1 cellular context compared by ENCODE assay signal in genomic region chr17:45172541-45173286, GRCh38.
TF ChIP-seq lines count a peak whose summit lies in the region.

No MANE protein-coding gene starts in this region.

TF ChIP-seq in HepG2, 621 proteins besides CTCF, POLR2A, EP300 and RAD21 (continued from another document and continues in another):
- TF ChIP-seq ZNF142 (CRISPR knock-in tag; IDR thresholded peaks at IDR 0.05) (no peak), POLR2AphosphoS5 (IDR thresholded peaks at IDR 0.05; ENCODE audit: low read depth, low read length) (peak; percentile 73), ZNF766 (CRISPR knock-in tag; IDR thresholded peaks at IDR 0.05; ENCODE audit: borderline replicate concordance) (0 out of 2 replicates have a peak, but pooled peaks have one; percentile 29), PATZ1 (CRISPR knock-in tag; IDR thresholded peaks at IDR 0.05) (peak; percentile 99), TOE1 (CRISPR knock-in tag; IDR thresholded peaks at IDR 0.05) (no peak), ZNF563 (CRISPR knock-in tag; IDR thresholded peaks at IDR 0.05) (0 out of 2 replicates have a peak, but pooled peaks have one; percentile 65), GABPB1 (CRISPR knock-in tag; IDR thresholded peaks at IDR 0.05) (peak; percentile 94), NFKBIZ (CRISPR knock-in tag; IDR thresholded peaks at IDR 0.05) (0 out of 2 replicates have a peak, but pooled peaks have one; percentile 38), MEIS2 (CRISPR knock-in tag; IDR thresholded peaks at IDR 0.05) (peak; percentile 80; the same call in 1 of the 2 replicates), NFE2L1 (CRISPR knock-in tag; IDR thresholded peaks at IDR 0.05; ENCODE audit: borderline replicate concordance) (no peak), ZNF251 (CRISPR knock-in tag; IDR thresholded peaks at IDR 0.05) (peak; percentile 69; the same call in 1 of the 2 replicates), ELF3 (CRISPR knock-in tag; IDR thresholded peaks at IDR 0.05) (peak; percentile 80; the same call in 1 of the 2 replicates), REXO4 (CRISPR knock-in tag; IDR thresholded peaks at IDR 0.05; ENCODE audit: borderline replicate concordance) (no peak), NR2F6 (IDR thresholded peaks at IDR 0.05) (peak; percentile 44; the same call in 1 of the 2 replicates), NR2F6 (CRISPR knock-in tag; IDR thresholded peaks at IDR 0.05) (peak; percentile 75), CHD2 (IDR thresholded peaks at IDR 0.05; ENCODE audit: low read depth, low read length) (peak; percentile 70; the same call in 1 of the 2 replicates), ATF7-NPFF (CRISPR knock-in tag; IDR thresholded peaks at IDR 0.05; ENCODE audit: low read depth) (peak; percentile 86), ZNF263 (CRISPR knock-in tag; IDR thresholded peaks at IDR 0.05) (peak; percentile 51; the same call in 1 of the 2 replicates), PAX8 (CRISPR knock-in tag; IDR thresholded peaks at IDR 0.05; ENCODE audit: borderline replicate concordance) (0 out of 2 replicates have a peak, but pooled peaks have one; percentile 46), ZNF564 (CRISPR knock-in tag; IDR thresholded peaks at IDR 0.05) (0 out of 2 replicates have a peak, but pooled peaks have one; percentile 68), ZNF598 (CRISPR knock-in tag; IDR thresholded peaks at IDR 0.05; ENCODE audit: borderline replicate concordance) (no peak), FOXA3 (CRISPR knock-in tag; IDR thresholded peaks at IDR 0.05) (peak; percentile 72), ZNF609 (CRISPR knock-in tag; IDR thresholded peaks at IDR 0.05; ENCODE audit: borderline replicate concordance) (peak; percentile 80), HMG20A (CRISPR knock-in tag; IDR thresholded peaks at IDR 0.05; ENCODE audit: borderline replicate concordance) (peak; percentile 37; the same call in 1 of the 2 replicates), ATF6 (CRISPR knock-in tag; conservative IDR thresholded peaks at IDR 0.05) (no peak), ZNF205 (CRISPR knock-in tag; IDR thresholded peaks at IDR 0.05) (peak; percentile 72; the same call in 1 of the 2 replicates), ZNF512B (CRISPR knock-in tag; IDR thresholded peaks at IDR 0.05; ENCODE audit: borderline replicate concordance) (peak; percentile 26; the same call in 1 of the 2 replicates), HMGA1 (CRISPR knock-in tag; conservative IDR thresholded peaks at IDR 0.05) (no peak), IRF9 (CRISPR knock-in tag; IDR thresholded peaks at IDR 0.05; ENCODE audit: borderline replicate concordance) (peak; percentile 65; the same call in 1 of the 2 replicates), EZH2 (conservative IDR thresholded peaks at IDR 0.05; ENCODE audit: low read depth, low read length) (no peak), RFXAP (CRISPR knock-in tag; IDR thresholded peaks at IDR 0.05; ENCODE audit: borderline replicate concordance) (0 out of 2 replicates have a peak, but pooled peaks have one; percentile 18), ZHX1 (CRISPR knock-in tag; IDR thresholded peaks at IDR 0.05; ENCODE audit: low read depth) (no peak; the same call in 1 of the 2 replicates), YEATS2 (CRISPR knock-in tag; IDR thresholded peaks at IDR 0.05; ENCODE audit: borderline replicate concordance) (peak; percentile 78), HMG20B (CRISPR knock-in tag; conservative IDR thresholded peaks at IDR 0.05) (peak; percentile 46; the same call in 1 of the 2 replicates), TEAD3 (CRISPR knock-in tag; optimal IDR thresholded peaks at IDR 0.05; ENCODE audit: borderline replicate concordance) (peak; percentile 98), ZFP1 (CRISPR knock-in tag; IDR thresholded peaks at IDR 0.05) (peak; percentile 80), ZFP82 (CRISPR knock-in tag; IDR thresholded peaks at IDR 0.05; ENCODE audit: borderline replicate concordance) (peak; percentile 67; the same call in 1 of the 2 replicates), MED13 (CRISPR knock-in tag; IDR thresholded peaks at IDR 0.05) (peak; percentile 56; the same call in 1 of the 2 replicates)
